In the genomic region with DNA sequence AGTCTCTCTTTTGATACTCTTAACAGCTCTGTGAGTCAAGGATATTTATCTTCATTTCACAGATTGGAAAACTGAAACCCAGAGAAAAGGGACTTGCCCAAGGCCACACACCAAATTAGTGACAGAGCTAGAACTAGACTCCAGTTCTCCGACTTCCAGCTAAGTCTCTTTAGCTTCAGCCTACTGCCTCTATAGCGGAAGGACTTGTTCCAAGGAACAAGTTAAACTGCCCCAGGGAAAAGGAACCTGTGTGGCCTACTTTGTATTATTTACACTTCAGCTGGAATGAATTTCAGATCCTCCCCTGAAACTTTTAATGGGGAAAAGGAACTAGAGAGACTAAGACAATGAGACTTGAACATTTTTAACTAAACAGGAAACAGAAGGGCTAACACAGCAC, we compare ENCODE assay signal across 12 cellular contexts. TPM values are rescaled to one million over a fixed set of nuclear protein-coding genes. Genes with fewer than 3 reads are reported as not detected.
A peak's percentile ranks its signal among the peaks of the same experiment; 100 is the strongest.
DNase-seq lines count a peak whose midpoint lies in the region; ATAC-seq, FAIRE-seq and TF ChIP-seq lines count a peak whose summit lies in the region.
"Had no signal": no experiment of that assay in that cellular context is flagged by ENCODE, and none has a peak within 500 bp of the region (broad histone marks: within the 10 kb centered on the region; RNA-seq: fewer than 3 reads in every experiment).

No MANE protein-coding gene starts in this region.

- H3K27me3 Mint-ChIP-seq in T-helper 1 cell treated with Interleukin-12 subunit alpha and Interleukin-12 subunit beta and Interleukin-4 antibody, amounts not matched to agents 30 μg/mL and 1 μg/mL, for 36 hours (ENCODE audit: low read depth): no peaks in the 10 kb centered on the region
- H3K27me3 Mint-ChIP-seq in activated B cell treated with CpG ODN at 0.5 μM for 24 hours: no peaks in the 10 kb centered on the region

- H3K4me1 ChIP-seq in fibroblast of lung (ENCODE audit: control insufficient read depth, extremely low read depth, insufficient read depth, low read length) (peaks cover 2% of the 10 kb centered on the region), spleen (peaks cover 7 to 58% (median 35%) of the 10 kb centered on the region in 6 donors)

- H4K20me1 ChIP-seq in fibroblast of lung (ENCODE audit: control insufficient read depth, extremely low read depth, insufficient read depth, low read length): no peaks in the 10 kb centered on the region

- no peaks in the 10 kb centered on the region for H3K27me3 ChIP-seq in fibroblast of lung (ENCODE audit: control insufficient read depth, insufficient read depth, low read length)
- no peaks in the 10 kb centered on the region for H3K27me3 ChIP-seq in spleen (replicated peaks in 1 of 7)

- H3K9me3 ChIP-seq in fibroblast of lung (ENCODE audit: control insufficient read depth, insufficient read depth, low read depth, low read length) (no peaks in the 10 kb centered on the region), spleen (no peaks in the 10 kb centered on the region)

- H3K36me3 ChIP-seq in fibroblast of lung (ENCODE audit: control insufficient read depth, insufficient read depth, low read length): peaks cover 4% of the 10 kb centered on the region
- H3K36me3 ChIP-seq in spleen: peaks cover 0 to 13% (median 0%) of the 10 kb centered on the region in 6 donors

- no peak overlapping the region for H3K4me2 ChIP-seq in fibroblast of lung (ENCODE audit: extremely low read depth, insufficient read depth, low read length)

- TF ChIP-seq CTCF in activated B cell treated with CpG ODN at 0.5 μM for 24 hours (IDR thresholded peaks at IDR 0.05) (no peak), fibroblast of lung (conservative IDR thresholded peaks at IDR 0.05 in 1 of 2, IDR thresholded peaks at IDR 0.05 in 1 of 2; ENCODE audit: low read depth in 1 of 2, low read length in 2 of 2) (no peak), spleen (IDR thresholded peaks at IDR 0.05 in 8 of 11, conservative IDR thresholded peaks at IDR 0.05 in 3 of 11) (no peak)

- no peak for DNase-seq in T-helper 1 cell
- no peak for DNase-seq in activated B cell treated with CpG ODN at 0.5 μM for 24 hours
- no peak for DNase-seq in fibroblast of lung (ENCODE audit: low read depth in 2 of 2)
- no peak for DNase-seq in spleen
- DNase-seq in GM19239 (ENCODE audit: insufficient read length, low spot score): no peak
- no peak for DNase-seq in NK-92 (lab: John Stamatoyannopoulos, UW; ENCODE audit: unreplicated experiment)
- no peak for DNase-seq in cerebellar nuclear complex (lab: John Stamatoyannopoulos, UW)
- DNase-seq: effector memory CD4-positive, alpha-beta T cell had no signal

- POLR2A ChIA-PET in activated B cell treated with CpG ODN at 0.5 μM for 24 hours (lab: Charles Lee): interaction anchor here (0.6 to 2.0 kb wide), 8 partner anchors 10 to 49 kb away, joined by 3 to 13 read pairs (median 4); a partner anchor contains a TSS

- no peak for ATAC-seq in activated B cell treated with CpG ODN at 0.5 μM for 24 hours (ENCODE audit: low read depth)

- intact Hi-C loops in activated B cell treated with CpG ODN at 0.5 μM for 24 hours (cut with micrococcal nuclease) (loop anchor here (5.0 kb wide), 1 partner anchor 1900 kb away; a partner anchor contains a TSS), spleen (cut with DNase I; ENCODE audit: low total_unique reads) (no loop called here)

- peak overlapping the region; percentile 95 for H3K4me3 Mint-ChIP-seq in T-helper 1 cell treated with Interleukin-12 subunit alpha and Interleukin-12 subunit beta and Interleukin-4 antibody, amounts not matched to agents 30 μg/mL and 1 μg/mL, for 36 hours
- H3K4me3 Mint-ChIP-seq in activated B cell treated with CpG ODN at 0.5 μM for 24 hours: peak overlapping the region; percentile 95

- TF ChIP-seq POLR2A in spleen (IDR thresholded peaks at IDR 0.05): no peak

- peak overlapping the region; percentile 93 for H3K27ac Mint-ChIP-seq in T-helper 1 cell treated with Interleukin-12 subunit alpha and Interleukin-12 subunit beta and Interleukin-4 antibody, amounts not matched to agents 30 μg/mL and 1 μg/mL, for 36 hours
- peak overlapping the region; percentile 59 for H3K27ac Mint-ChIP-seq in activated B cell treated with CpG ODN at 0.5 μM for 24 hours

- peaks cover 42% of the 10 kb centered on the region for H3K4me1 Mint-ChIP-seq in T-helper 1 cell treated with Interleukin-12 subunit alpha and Interleukin-12 subunit beta and Interleukin-4 antibody, amounts not matched to agents 30 μg/mL and 1 μg/mL, for 36 hours (ENCODE audit: low read depth)
- H3K4me1 Mint-ChIP-seq in activated B cell treated with CpG ODN at 0.5 μM for 24 hours: peaks cover 35% of the 10 kb centered on the region

- H3K4me3 ChIP-seq in fibroblast of lung (replicated peaks in 1 of 4; ENCODE audit: control extremely low read depth in 1 of 4, insufficient read depth in 1 of 4, low read depth in 3 of 4, low read length in 4 of 4): no peak overlapping the region
- no peak overlapping the region for H3K4me3 ChIP-seq in spleen
- H3K4me3 ChIP-seq: lung had no signal

- H3K27ac ChIP-seq in fibroblast of lung (ENCODE audit: insufficient read depth, low read length) (peak overlapping the region; percentile 1), spleen (peak overlapping the region in 5 of 8 donors; percentile 18 to 95 (median 93))

- WGBS in spleen, 5 donors: 90 to 94% (median 91%) methylated on average over 2 of the region's 2 CpGs

- CTCF ChIA-PET in activated B cell treated with CpG ODN at 0.5 μM for 24 hours (lab: Charles Lee): interaction anchor here (1.2 to 2.0 kb wide), 3 partner anchors 9 to 63 kb away, joined by 4 to 17 read pairs (median 13); no protein-coding TSS in a partner anchor

- FAIRE-seq in GM19239 (lab: Jason Lieb, UNC): no peak
- FAIRE-seq: H54 had no signal

- H3K36me3 Mint-ChIP-seq in T-helper 1 cell treated with Interleukin-12 subunit alpha and Interleukin-12 subunit beta and Interleukin-4 antibody, amounts not matched to agents 30 μg/mL and 1 μg/mL, for 36 hours (ENCODE audit: low read depth): peaks cover 12% of the 10 kb centered on the region
- peaks cover 11% of the 10 kb centered on the region for H3K36me3 Mint-ChIP-seq in activated B cell treated with CpG ODN at 0.5 μM for 24 hours (ENCODE audit: low read depth)

- H3K79me2 ChIP-seq in fibroblast of lung (ENCODE audit: control insufficient read depth, insufficient read depth, low read length): peaks cover 29% of the 10 kb centered on the region

- no peak overlapping the region for H2AFZ ChIP-seq in fibroblast of lung (ENCODE audit: low read length)

- H3K9me3 Mint-ChIP-seq in T-helper 1 cell treated with Interleukin-12 subunit alpha and Interleukin-12 subunit beta and Interleukin-4 antibody, amounts not matched to agents 30 μg/mL and 1 μg/mL, for 36 hours: no peaks in the 10 kb centered on the region
- H3K9me3 Mint-ChIP-seq in activated B cell treated with CpG ODN at 0.5 μM for 24 hours: no peaks in the 10 kb centered on the region

- no peak overlapping the region for H3K9ac ChIP-seq in fibroblast of lung (ENCODE audit: insufficient read depth, low read length)

RNA-seq across cellular contexts. Expression of a gene that starts 1.2 kb away (rescaled TPM):
- total RNA-seq in activated B cell treated with CpG ODN at 0.5 μM for 24 hours (4.1 and 4.5 TPM in 2 replicates), fibroblast of lung (5.0 and 5.4 TPM in 2 replicates), spleen (10 to 100 TPM in 1 of 7 donors, 1 to 10 TPM in 6; 3.3 to 10.0 (median 5.0) TPM)
- polyA plus RNA-seq in fibroblast of lung (6.9 and 8.9 TPM in 2 replicates), spleen (1 to 10 TPM; 2.0 to 2.4 (median 2.2) TPM)
- 9.0 and 9.9 TPM in 2 replicates for polyA plus RNA-seq in fibroblast of lung (2012)
- 6.2 and 10.5 TPM in 2 replicates for polyA minus RNA-seq in fibroblast of lung (ENCODE audit: low replicate concordance)

RNA-seq across cellular contexts. Expression of a gene that starts 1.5 kb away (rescaled TPM):
- total RNA-seq in activated B cell treated with CpG ODN at 0.5 μM for 24 hours: 146 and 163 TPM in 2 replicates
- total RNA-seq in fibroblast of lung: 190 and 247 TPM in 2 replicates
- 59.0 and 61.6 TPM in 2 replicates for polyA plus RNA-seq in fibroblast of lung
- 81.1 and 84.5 TPM in 2 replicates for polyA plus RNA-seq in fibroblast of lung (2012)
- 259 and 321 TPM in 2 replicates for polyA minus RNA-seq in fibroblast of lung (ENCODE audit: low replicate concordance)
- total RNA-seq in spleen: 100 to 1,000 TPM; 174 to 248 (median 203) TPM
- 100 to 1,000 TPM in 2 of 3 donors, 10 to 100 TPM in 1; 75.5 to 164 (median 141) TPM for polyA plus RNA-seq in spleen

RNA-seq across cellular contexts. Expression of a gene that starts 21.2 kb away (rescaled TPM):
- total RNA-seq in activated B cell treated with CpG ODN at 0.5 μM for 24 hours (87.2 and 87.6 TPM in 2 replicates), fibroblast of lung (80.9 and 90.3 TPM in 2 replicates), spleen (100 to 1,000 TPM in 4 of 7 donors, 10 to 100 TPM in 3; 81.5 to 182 (median 119) TPM)
- polyA plus RNA-seq in fibroblast of lung (137 and 183 TPM in 2 replicates), spleen (100 to 1,000 TPM in 2 of 3 donors, 10 to 100 TPM in 1; 96.2 to 155 (median 143) TPM)
- 152 and 213 TPM in 2 replicates for polyA plus RNA-seq in fibroblast of lung (2012)
- 208 and 507 TPM in 2 replicates for polyA minus RNA-seq in fibroblast of lung (ENCODE audit: low replicate concordance)

RNA-seq across cellular contexts. Expression of a gene that starts 23.9 kb away (rescaled TPM):
- total RNA-seq in activated B cell treated with CpG ODN at 0.5 μM for 24 hours (not detected in 2 replicates), fibroblast of lung (not detected in 2 replicates), spleen (not detected)
- polyA plus RNA-seq in fibroblast of lung (not detected in 2 replicates), spleen (not detected)
- polyA plus RNA-seq in fibroblast of lung (2012): not detected in 2 replicates
- not detected in 2 replicates for polyA minus RNA-seq in fibroblast of lung (ENCODE audit: low replicate concordance)
- total RNA-seq: activated CD8-positive, alpha-beta memory T cell treated with anti-CD3 and anti-CD28 coated beads for 36 hours; lung had no signal
- polyA plus RNA-seq: lung had no signal

RNA-seq across cellular contexts. Expression of a gene that starts 30.6 kb away (rescaled TPM):
- total RNA-seq in activated B cell treated with CpG ODN at 0.5 μM for 24 hours (44.4 and 56.3 TPM in 2 replicates), fibroblast of lung (20.8 and 24.8 TPM in 2 replicates), spleen (10 to 100 TPM; 16.5 to 33.5 (median 26.3) TPM)
- polyA plus RNA-seq in fibroblast of lung (97.2 and 174 TPM in 2 replicates), spleen (10 to 100 TPM; 49.4 to 65.6 (median 59.7) TPM)
- 67.6 and 112 TPM in 2 replicates for polyA plus RNA-seq in fibroblast of lung (2012)
- polyA minus RNA-seq in fibroblast of lung (ENCODE audit: low replicate concordance): 10.2 and 60.4 TPM in 2 replicates
